26 cellular contexts compared by ENCODE assay signal in genomic region chr12:18556081-18556645, GRCh38.
"Had no signal": no experiment of that assay in that cellular context is flagged by ENCODE, and none has a peak within 500 bp of the region (broad histone marks: within the 10 kb centered on the region; RNA-seq: fewer than 3 reads in every experiment).

No MANE protein-coding gene starts in this region.

- ATAC-seq: activated T-cell treated with anti-CD3 and anti-CD28 coated beads, Interleukin-2, amount 50 U/mL, for 4 hours; activated T-helper 17 cell treated with anti-CD3 and anti-CD28 coated beads, Interleukin-2, amount 50 U/mL, for 72 hours; left cardiac atrium; left ventricle myocardium superior; naive thymus-derived CD4-positive, alpha-beta T cell; right cardiac atrium; stimulated activated naive B cell treated with anti-CD40 and anti-IgM and Interleukin-4, amounts not matched to agents 10 μg/mL and 1 μg/mL and 100 μg/mL, for 72 hours; upper lobe of right lung had no signal

- DNase-seq: activated CD4-positive, alpha-beta memory T cell treated with anti-CD3 and anti-CD28 coated beads for 36 hours; activated CD4-positive, alpha-beta T cell treated with anti-CD3 and anti-CD28 coated beads, Interleukin-2, amount 10 ng/mL, durations not matched to agents 24 days and 14 days; activated CD4-positive, CD25-positive, alpha-beta regulatory T cell treated with anti-CD3 and anti-CD28 coated beads, Interleukin-2, amount 50 U/mL, for 72 hours; activated gamma-delta T cell treated with Interleukin-2 at 50 U/mL for 16 hours; activated naive CD4-positive, alpha-beta T cell treated with anti-CD3 and anti-CD28 coated beads, Interleukin-2, amount 50 U/mL, for 16 hours; activated T-cell treated with anti-CD3 and anti-CD28 coated beads, Interleukin-2, amount 50 U/mL, for 4 hours; amygdala; central memory CD4-positive, alpha-beta T cell; effector CD8-positive, alpha-beta T cell; islet precursor cell; left cardiac atrium; left ventricle myocardium superior; midbrain; naive thymus-derived CD4-positive, alpha-beta T cell; right cardiac atrium; stimulated activated CD4-positive, alpha-beta T cell treated with anti-CD3 and anti-CD28 coated beads, Interleukin-15, amount 100 ng/mL, for 24 hours; stimulated activated CD4-positive, alpha-beta T cell treated with anti-CD3 and anti-CD28 coated beads, Interleukin-2, amount 100 ng/mL, for 24 hours; stimulated activated naive B cell treated with anti-CD40 and anti-IgM and Interleukin-4, amounts not matched to agents 10 μg/mL and 1 μg/mL and 100 μg/mL, for 72 hours; stomach; T-helper 9 cell; tibial artery; upper lobe of right lung had no signal

- H3K4me3 ChIP-seq: stomach, tibial artery, upper lobe of right lung had no signal

- FAIRE-seq: colon, frontal cortex, TTC549 had no signal
